ENCODE assay signal across 8 cellular contexts in the genomic region with DNA sequence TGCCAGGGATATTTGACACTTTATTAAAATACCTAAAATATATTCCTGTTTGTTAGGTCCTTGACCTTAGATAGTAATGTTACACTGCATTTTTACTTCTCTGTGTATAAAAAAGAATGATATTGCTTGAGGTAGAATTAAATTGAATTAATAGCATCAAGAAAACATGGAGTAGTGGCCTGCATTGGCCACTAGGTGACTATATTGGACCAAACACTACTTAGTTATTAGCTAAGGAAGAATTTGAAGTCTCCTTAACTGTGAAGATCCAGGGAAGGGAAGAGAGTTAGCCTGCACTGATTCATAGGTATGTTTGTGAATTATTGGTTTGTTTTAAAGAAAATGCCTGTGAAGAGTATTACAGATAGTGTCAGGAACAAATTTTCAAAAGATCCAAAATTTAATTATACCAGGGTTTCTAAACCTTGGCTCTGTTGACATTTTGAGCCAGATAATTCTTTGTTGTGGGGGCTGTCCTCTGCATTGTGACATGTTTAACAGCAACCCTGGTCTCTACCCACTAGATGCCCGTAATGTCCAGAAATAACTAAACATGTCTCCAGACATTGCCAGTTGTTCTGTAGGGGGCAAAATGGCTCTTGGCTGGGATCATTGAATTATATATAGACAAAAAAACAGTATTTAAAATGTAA.
A peak's percentile ranks its signal among the peaks of the same experiment; 100 is the strongest.
DNase-seq lines count a peak whose midpoint lies in the region; ATAC-seq, FAIRE-seq and TF ChIP-seq lines count a peak whose summit lies in the region.

No MANE protein-coding gene starts in this region.

- intact Hi-C loops in ascending aorta (cut with DNase I): loop anchor here (2.0 kb wide), 2 partner anchors 91 to 429 kb away; no protein-coding TSS in a partner anchor

- H3K9ac ChIP-seq in DND-41 (ENCODE audit: low read depth, low read length) (no peak overlapping the region), Karpas-422 (ENCODE audit: low read length) (no peak overlapping the region), keratinocyte (ENCODE audit: control insufficient read depth, extremely low read depth, insufficient read depth, low read length) (no peak overlapping the region)

- ATAC-seq in DND-41 (ENCODE audit: insufficient read depth, low read depth): no peak
- no peak for ATAC-seq in GM21367 (IDR thresholded peaks at IDR 0.05; ENCODE audit: unreplicated experiment)

- H3K9me2 ChIP-seq in Karpas-422 (replicated peaks; ENCODE audit: insufficient read depth, low read length): no peaks in the 10 kb centered on the region

- no peaks in the 10 kb centered on the region for H3K79me2 ChIP-seq in DND-41 (ENCODE audit: insufficient read depth, low read length)
- no peaks in the 10 kb centered on the region for H3K79me2 ChIP-seq in Karpas-422 (ENCODE audit: low read length)
- H3K79me2 ChIP-seq in keratinocyte (ENCODE audit: control insufficient read depth, insufficient read depth, low read length): no peaks in the 10 kb centered on the region

- H4K20me1 ChIP-seq in DND-41 (ENCODE audit: insufficient read depth, low read length) (no peaks in the 10 kb centered on the region), Karpas-422 (ENCODE audit: insufficient read depth, low read depth, low read length) (no peaks in the 10 kb centered on the region), keratinocyte (ENCODE audit: control insufficient read depth, extremely low read depth, insufficient read depth, low read length) (no peaks in the 10 kb centered on the region)

- TF ChIP-seq CTCF in DND-41 (IDR thresholded peaks at IDR 0.05; ENCODE audit: borderline replicate concordance, extremely low read depth, low read length, poor library complexity, severe bottlenecking): peak; percentile 65
- TF ChIP-seq CTCF in ascending aorta (IDR thresholded peaks at IDR 0.05): peak; percentile 59 to 79 (median 61)
- peak in 2 of 3 experiments; percentile 67 to 78 for TF ChIP-seq CTCF in keratinocyte (optimal IDR thresholded peaks at IDR 0.05 in 1 of 3, IDR thresholded peaks at IDR 0.05 in 1 of 3, conservative IDR thresholded peaks at IDR 0.05 in 1 of 3; ENCODE audit: extremely low read depth in 1 of 3, insufficient read depth in 2 of 3, low read length in 3 of 3)

- H3K27me3 ChIP-seq in DND-41 (ENCODE audit: insufficient read depth, low read length, poor library complexity) (no peaks in the 10 kb centered on the region), Karpas-422 (ENCODE audit: low read length) (no peaks in the 10 kb centered on the region), ascending aorta (no peaks in the 10 kb centered on the region), keratinocyte (ENCODE audit: control insufficient read depth, extremely low read depth, insufficient read depth, low read length) (no peaks in the 10 kb centered on the region)

- H3K9me3 ChIP-seq in DND-41 (ENCODE audit: insufficient read depth, low read length, severe bottlenecking) (no peaks in the 10 kb centered on the region), Karpas-422 (ENCODE audit: low read length) (no peaks in the 10 kb centered on the region), ascending aorta (no peaks in the 10 kb centered on the region), keratinocyte (ENCODE audit: control insufficient read depth, low read depth, low read length) (no peaks in the 10 kb centered on the region)

- H3K36me3 ChIP-seq in DND-41 (ENCODE audit: insufficient read depth, low read length) (no peaks in the 10 kb centered on the region), Karpas-422 (ENCODE audit: insufficient read depth, low read length) (no peaks in the 10 kb centered on the region), ascending aorta (no peaks in the 10 kb centered on the region), keratinocyte (ENCODE audit: control insufficient read depth in 2 of 2, extremely low read depth in 1 of 2, insufficient read depth in 2 of 2, low read length in 2 of 2) (no peaks in the 10 kb centered on the region)

- peak; percentile 88 for FAIRE-seq in keratinocyte (lab: Jason Lieb, UNC)

- H3K9me1 ChIP-seq in keratinocyte (ENCODE audit: control insufficient read depth, extremely low read depth, insufficient read depth, low read length): no peaks in the 10 kb centered on the region

- H2AFZ ChIP-seq in DND-41 (ENCODE audit: low read depth, low read length) (no peak overlapping the region), Karpas-422 (ENCODE audit: low read length) (no peak overlapping the region), keratinocyte (ENCODE audit: control insufficient read depth, low read length) (no peak overlapping the region)

- H3K4me1 ChIP-seq in DND-41 (ENCODE audit: insufficient read depth, low read length) (no peaks in the 10 kb centered on the region), Karpas-422 (ENCODE audit: low read length) (no peaks in the 10 kb centered on the region), ascending aorta (no peaks in the 10 kb centered on the region), keratinocyte (ENCODE audit: control insufficient read depth, extremely low read depth, insufficient read depth, low read length) (peaks cover 25% of the 10 kb centered on the region)

- no peak overlapping the region for H3K4me2 ChIP-seq in DND-41 (ENCODE audit: insufficient read depth, low read length)
- no peak overlapping the region for H3K4me2 ChIP-seq in Karpas-422 (ENCODE audit: low read depth, low read length, poor library complexity, severe bottlenecking)
- peak overlapping the region; percentile 18 for H3K4me2 ChIP-seq in keratinocyte (ENCODE audit: control insufficient read depth, extremely low read depth, insufficient read depth, low read depth, low read length)

- dilution Hi-C loops in keratinocyte (cut with MboI; ENCODE audit: extremely low pct_ligation_motif_present, low sequenced_read_pairs): no loop called here

- DNase-seq in DND-41 (no peak), Karpas-422 (peak; percentile 58), ascending aorta (ENCODE audit: low spot score in 2 of 2) (no peak), keratinocyte (ENCODE audit: low read depth, low spot score) (no peak), substantia nigra (lab: John Stamatoyannopoulos, UW) (no peak), HUDEP-2 (lab: John Stamatoyannopoulos, UW; ENCODE audit: unreplicated experiment in 76 of 76) (no peak)
- DNase-seq in activated T-cell treated with anti-CD3 and anti-CD28 coated beads, Interleukin-2, amount 50 U/mL, for 48 hours: no peak

- H3K4me3 ChIP-seq in DND-41 (ENCODE audit: low read depth in 1 of 2, low read length in 2 of 2): no peak overlapping the region
- H3K4me3 ChIP-seq in Karpas-422 (ENCODE audit: low read length): no peak overlapping the region
- H3K4me3 ChIP-seq in ascending aorta: no peak overlapping the region
- H3K4me3 ChIP-seq in keratinocyte (ENCODE audit: control insufficient read depth in 2 of 3, extremely low read depth in 1 of 3, insufficient read depth in 2 of 3, low read depth in 1 of 3, low read length in 3 of 3): no peak overlapping the region

- H3K27ac ChIP-seq in DND-41 (ENCODE audit: low read length): no peak overlapping the region
- H3K27ac ChIP-seq in Karpas-422 (ENCODE audit: low read length): no peak overlapping the region
- no peak overlapping the region for H3K27ac ChIP-seq in ascending aorta
- peak overlapping the region; percentile 49 for H3K27ac ChIP-seq in keratinocyte (ENCODE audit: control insufficient read depth, insufficient read depth, low read length)
- no peak overlapping the region for H3K27ac ChIP-seq in substantia nigra (ENCODE audit: low read depth, low read length, poor library complexity, severe bottlenecking)
